ENCODE assay signal across 8 cellular contexts in the genomic region with DNA sequence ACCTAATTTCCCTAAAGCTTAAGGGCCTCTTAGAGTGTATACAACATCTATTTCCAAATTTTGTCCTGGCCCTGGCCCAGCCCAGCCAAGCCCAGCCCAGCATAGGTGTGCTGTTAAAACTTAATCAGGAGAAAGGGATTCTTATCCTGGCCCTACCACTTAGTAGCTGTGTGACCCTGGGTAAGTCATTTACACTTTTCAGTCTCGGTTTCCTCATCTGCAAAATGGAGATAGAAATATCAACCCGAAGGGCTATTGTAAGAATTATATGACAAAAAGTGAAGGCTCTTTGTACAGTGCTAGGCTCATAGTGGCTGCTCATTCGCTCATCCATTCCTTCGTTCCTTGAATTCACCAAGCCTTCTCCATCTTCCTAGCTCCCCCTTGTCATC. TPM values are rescaled to one million over a fixed set of nuclear protein-coding genes. Genes with fewer than 3 reads are reported as not detected.
DNase-seq lines count a peak whose midpoint lies in the region; ATAC-seq, FAIRE-seq and TF ChIP-seq lines count a peak whose summit lies in the region.

No MANE protein-coding gene starts in this region.

- no peak for DNase-seq in A549 (ENCODE audit: low read depth in 1 of 2, low spot score in 1 of 2)
- DNase-seq in Jurkat, Clone E6-1 (ENCODE audit: low read depth, low spot score): no peak
- no peak for DNase-seq in cardiac fibroblast (ENCODE audit: low read depth in 2 of 2)
- DNase-seq in posterior vena cava (ENCODE audit: low spot score): no peak
- DNase-seq in mucosa of gallbladder (ENCODE audit: low spot score): no peak
- DNase-seq in putamen (ENCODE audit: low spot score): no peak

- intact Hi-C loops in posterior vena cava (cut with DNase I): no loop called here

- no peak for TF ChIP-seq RAD21 in A549 (conservative IDR thresholded peaks at IDR 0.05 in 1 of 2, IDR thresholded peaks at IDR 0.05 in 1 of 2)

- H3K4me3 ChIP-seq in A549 (peak overlapping the region; percentile 88), cardiac fibroblast (replicated peaks in 1 of 2; ENCODE audit: low read depth in 2 of 2, low read length in 2 of 2) (peak overlapping the region; percentile 98), mononuclear cell (ENCODE audit: low read length) (peak overlapping the region; percentile 94)
- peak overlapping the region; percentile 97 for H3K4me3 ChIP-seq in Jurkat, Clone E6-1 (ENCODE audit: low read length)

- ATAC-seq in A549: no peak
- ATAC-seq in HG02610 (IDR thresholded peaks at IDR 0.05; ENCODE audit: unreplicated experiment): no peak

- no peak for TF ChIP-seq POLR2A in A549 (IDR thresholded peaks at IDR 0.05; ENCODE audit: low read length)

- H3K9me3 ChIP-seq in A549 (no peaks in the 10 kb centered on the region), mononuclear cell (ENCODE audit: low read depth, low read length) (no peaks in the 10 kb centered on the region)

- POLR2A ChIA-PET in A549 (lab: Yijun Ruan, JAX): interaction anchor here (1.2 to 1.4 kb wide), 2 partner anchors 82 to 83 kb away, joined by 3 to 9 read pairs; a partner anchor contains a TSS

- WGBS in A549 (ENCODE audit: missing lambda C conversion rate): 1% methylated on average over 4 of the region's 4 CpGs

- H3K4me1 ChIP-seq in A549 (peaks cover 14% of the 10 kb centered on the region; the same call in 2 of the 3 replicates), mononuclear cell (ENCODE audit: insufficient read depth, low read length) (peaks cover 18% of the 10 kb centered on the region)

- H3K27me3 ChIP-seq in mononuclear cell (ENCODE audit: insufficient read depth, low read length): no peaks in the 10 kb centered on the region

- TF ChIP-seq CTCF in A549 (IDR thresholded peaks at IDR 0.05) (no peak), cardiac fibroblast (IDR thresholded peaks at IDR 0.05; ENCODE audit: low read depth, low read length) (no peak)

- no peak for FAIRE-seq in A549 (lab: Jason Lieb, UNC)

- peak overlapping the region; percentile 73 to 87 for H3K27ac ChIP-seq in A549

- CTCF ChIA-PET in A549 (lab: Yijun Ruan, JAX): interaction anchor here (0.8 to 13.9 kb wide), 7 partner anchors 13 to 322 kb away, joined by 3 to 546 read pairs (median 4); a partner anchor contains a TSS

- peak overlapping the region; percentile 85 for H3K4me2 ChIP-seq in A549

- TF ChIP-seq EP300 in A549 (IDR thresholded peaks at IDR 0.05): no peak

TF ChIP-seq in A549, 52 proteins besides CTCF, POLR2A, EP300 and RAD21:
- TF ChIP-seq FOSL2 (IDR thresholded peaks at IDR 0.05): no peak
- no peak for TF ChIP-seq FOSL2 (CRISPR knock-in tag; IDR thresholded peaks at IDR 0.05)
- TF ChIP-seq CHD4 (IDR thresholded peaks at IDR 0.05; ENCODE audit: borderline replicate concordance): no peak
- TF ChIP-seq KDM5A (IDR thresholded peaks at IDR 0.05): 0 out of 2 replicates have a peak, but pooled peaks have one; percentile 28
- TF ChIP-seq PHF8 (IDR thresholded peaks at IDR 0.05; ENCODE audit: borderline replicate concordance, low read depth): no peak
- TF ChIP-seq, protein P1, sequence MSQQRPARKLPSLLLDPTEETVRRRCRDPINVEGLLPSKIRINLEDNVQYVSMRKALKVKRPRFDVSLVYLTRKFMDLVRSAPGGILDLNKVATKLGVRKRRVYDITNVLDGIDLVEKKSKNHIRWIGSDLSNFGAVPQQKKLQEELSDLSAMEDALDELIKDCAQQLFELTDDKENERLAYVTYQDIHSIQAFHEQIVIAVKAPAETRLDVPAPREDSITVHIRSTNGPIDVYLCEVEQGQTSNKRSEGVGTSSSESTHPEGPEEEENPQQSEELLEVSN (IDR thresholded peaks at IDR 0.05; ENCODE audit: borderline replicate concordance, low read depth): no peak

RNA-seq across cellular contexts. Expression of a gene that starts 0.4 kb away (rescaled TPM):
- polyA plus RNA-seq in A549 (2011; rRNA removed) (22.3 and 23.4 TPM in 2 replicates), A549 (2017; fragmentation: RNase III; extraction: RNeasy Plus Mini Kit Qiagen cat#74134 plus additional on column Dnase treatment) (14.0 to 19.1 TPM (median 18.8 TPM) in 3 replicates)
- 16.1 and 20.7 TPM in 2 replicates for polyA plus RNA-seq in A549 (2012; cell fraction: cytosol; rRNA removed)
- polyA plus RNA-seq in A549 (2012; cell fraction: nucleus; rRNA removed): 5.2 and 9.2 TPM in 2 replicates
- polyA minus RNA-seq in A549 (2011; rRNA and poly(A)+ RNA removed): 7.6 and 10.4 TPM in 2 replicates
- polyA plus RNA-seq in Jurkat, Clone E6-1 (2012; ENCODE audit: insufficient read depth, insufficient read length): 31.8 TPM
- total RNA-seq in mononuclear cell (3.8 TPM), posterior vena cava (1 to 10 TPM; 6.7 to 9.4 TPM), mucosa of gallbladder (37.2 TPM)

RNA-seq across cellular contexts. Expression of a gene that starts 0.8 kb away (rescaled TPM):
- polyA plus RNA-seq in A549 (2011; rRNA removed) (23.7 and 36.7 TPM in 2 replicates), A549 (2017; fragmentation: RNase III; extraction: RNeasy Plus Mini Kit Qiagen cat#74134 plus additional on column Dnase treatment) (18.4 to 19.7 TPM (median 18.8 TPM) in 3 replicates)
- polyA plus RNA-seq in A549 (2012; cell fraction: cytosol; rRNA removed): 8.1 and 10.1 TPM in 2 replicates
- 10.1 and 15.5 TPM in 2 replicates for polyA plus RNA-seq in A549 (2012; cell fraction: nucleus; rRNA removed)
- 37.3 and 38.7 TPM in 2 replicates for polyA minus RNA-seq in A549 (2011; rRNA and poly(A)+ RNA removed)
- polyA plus RNA-seq in Jurkat, Clone E6-1 (2012; ENCODE audit: insufficient read depth, insufficient read length): 15.8 TPM
- total RNA-seq in mononuclear cell (10.6 TPM), posterior vena cava (10 to 100 TPM; 26.9 to 28.5 TPM), mucosa of gallbladder (30.1 TPM)
